ENCODE assay signal across 9 cellular contexts in the genomic region with DNA sequence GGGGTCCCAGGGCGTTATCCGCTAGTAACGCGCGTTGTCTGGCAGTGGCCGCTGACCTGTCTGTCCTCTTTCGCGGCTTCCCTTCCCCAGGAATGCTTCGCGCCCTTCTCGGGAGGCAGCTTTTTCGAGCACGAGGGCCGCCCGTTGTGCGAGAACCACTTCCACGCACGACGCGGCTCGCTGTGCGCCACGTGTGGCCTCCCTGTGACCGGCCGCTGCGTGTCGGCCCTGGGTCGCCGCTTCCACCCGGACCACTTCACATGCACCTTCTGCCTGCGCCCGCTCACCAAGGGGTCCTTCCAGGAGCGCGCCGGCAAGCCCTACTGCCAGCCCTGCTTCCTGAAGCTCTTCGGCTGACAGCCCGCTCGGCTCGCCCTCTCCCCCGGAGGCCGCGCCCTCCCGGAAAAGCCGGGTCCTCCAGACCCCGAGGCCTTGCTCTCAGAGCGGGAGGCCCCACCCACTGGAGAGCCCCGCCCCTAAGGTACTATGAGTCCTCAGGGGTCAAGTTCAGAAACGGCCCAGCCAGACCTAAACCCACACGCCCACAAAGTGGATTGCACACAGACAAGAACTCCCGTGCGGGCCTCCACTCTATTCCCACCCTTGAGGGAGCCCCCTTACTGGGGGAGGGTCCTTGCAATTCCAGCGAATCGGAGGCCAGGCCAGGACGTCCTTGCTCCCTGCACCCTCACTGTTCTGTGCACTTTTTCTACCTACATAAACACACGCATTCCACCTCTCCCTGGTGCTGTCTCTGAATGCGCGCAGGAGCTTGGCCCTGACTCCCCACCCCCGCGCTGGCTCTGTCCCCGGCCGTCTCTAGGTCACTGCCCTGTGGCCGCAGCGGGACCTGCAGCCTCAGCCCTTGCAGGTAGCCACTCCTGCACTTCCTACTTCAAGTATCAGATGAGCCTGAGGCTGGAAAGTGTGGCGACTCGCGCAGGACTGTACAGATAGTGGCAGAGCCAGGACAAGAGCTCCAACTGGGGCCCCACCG. TPM values are rescaled to one million over a fixed set of nuclear protein-coding genes. Genes with fewer than 3 reads are reported as not detected.
DNase-seq lines count a peak whose midpoint lies in the region; ATAC-seq and TF ChIP-seq lines count a peak whose summit lies in the region.
"Had no signal": no experiment of that assay in that cellular context is flagged by ENCODE, and none has a peak within 500 bp of the region (broad histone marks: within the 10 kb centered on the region; RNA-seq: fewer than 3 reads in every experiment).

No MANE protein-coding gene starts in this region.

- H3K36me3 Mint-ChIP-seq in activated CD4-positive, alpha-beta memory T cell treated with anti-CD3 and anti-CD28 coated beads for 36 hours: no peaks in the 10 kb centered on the region

- no peak overlapping the region for H3K27ac ChIP-seq in thoracic aorta

- peaks cover 4 to 22% of the 10 kb centered on the region in 2 donors for H3K4me1 ChIP-seq in thoracic aorta (ENCODE audit: control insufficient read depth in 1 of 2, low read depth in 2 of 2)

- H3K9me3 ChIP-seq in thoracic aorta: no peaks in the 10 kb centered on the region

- no peaks in the 10 kb centered on the region for H3K27me3 ChIP-seq in thoracic aorta (replicated peaks; ENCODE audit: insufficient read depth)

- peak overlapping the region; percentile 59 for H3K4me3 ChIP-seq in thoracic aorta

- H3K4me3 Mint-ChIP-seq in activated CD4-positive, alpha-beta memory T cell treated with anti-CD3 and anti-CD28 coated beads for 36 hours: peak overlapping the region; percentile 59

- POLR2A ChIA-PET in activated CD4-positive, alpha-beta memory T cell treated with anti-CD3 and anti-CD28 coated beads for 36 hours (lab: Charles Lee): interaction anchor here (1.1 to 2.2 kb wide), 5 partner anchors 12 to 396 kb away, joined by 3 to 11 read pairs (median 7); a partner anchor contains a TSS

- H3K9me3 Mint-ChIP-seq in activated CD4-positive, alpha-beta memory T cell treated with anti-CD3 and anti-CD28 coated beads for 36 hours: no peaks in the 10 kb centered on the region

- CTCF ChIA-PET in activated CD4-positive, alpha-beta memory T cell treated with anti-CD3 and anti-CD28 coated beads for 36 hours (lab: Charles Lee): interaction anchor here (1.0 to 4.6 kb wide), 2 partner anchors 17 to 58 kb away, joined by 3 to 24 read pairs; no protein-coding TSS in a partner anchor

- intact Hi-C loops in activated CD4-positive, alpha-beta memory T cell treated with anti-CD3 and anti-CD28 coated beads for 36 hours (cut with micrococcal nuclease): loop anchor here (1.0 to 5.0 kb wide), 4 partner anchors 10 to 220 kb away; a partner anchor contains a TSS

- DNase-seq in GM10266 (ENCODE audit: extremely low spot score): peak; percentile 68
- peak; percentile 59 for DNase-seq in activated CD4-positive, alpha-beta memory T cell treated with anti-CD3 and anti-CD28 coated beads for 36 hours
- peak; percentile 90 for DNase-seq in islet precursor cell
- DNase-seq in thoracic aorta (ENCODE audit: low spot score): no peak
- DNase-seq in occipital lobe (lab: John Stamatoyannopoulos, UW): no peak
- DNase-seq in cerebellar cortex (ENCODE audit: low spot score): no peak
- DNase-seq in omental fat pad (ENCODE audit: low spot score): no peak

- H3K4me1 Mint-ChIP-seq in activated CD4-positive, alpha-beta memory T cell treated with anti-CD3 and anti-CD28 coated beads for 36 hours (ENCODE audit: low read depth): peaks cover 18% of the 10 kb centered on the region

- no peak for TF ChIP-seq CTCF in GM10266 (IDR thresholded peaks at IDR 0.05; ENCODE audit: control insufficient read depth, insufficient read depth, low read depth, missing control alignments)
- peak; percentile 14 for TF ChIP-seq CTCF in thoracic aorta (IDR thresholded peaks at IDR 0.05)
- no peak for TF ChIP-seq CTCF in omental fat pad (IDR thresholded peaks at IDR 0.05)

- H3K36me3 ChIP-seq in thoracic aorta: peaks cover 48% of the 10 kb centered on the region

- H3K27ac Mint-ChIP-seq in activated CD4-positive, alpha-beta memory T cell treated with anti-CD3 and anti-CD28 coated beads for 36 hours: no peak overlapping the region

- peaks cover 9% of the 10 kb centered on the region for H3K27me3 Mint-ChIP-seq in activated CD4-positive, alpha-beta memory T cell treated with anti-CD3 and anti-CD28 coated beads for 36 hours

- peak; percentile 20 for ATAC-seq in HG03039 (IDR thresholded peaks at IDR 0.05; ENCODE audit: unreplicated experiment)
- ATAC-seq in thoracic aorta (ENCODE audit: insufficient number of reproducible peaks, low FRiP score, low read depth): no peak
- ATAC-seq in omental fat pad (ENCODE audit: low FRiP score): no peak

RNA-seq across cellular contexts. Expression of a gene that starts 5.4 kb away (rescaled TPM):
- total RNA-seq in activated CD4-positive, alpha-beta memory T cell treated with anti-CD3 and anti-CD28 coated beads for 36 hours: under 1 TPM in 1 of 2 experiments, not detected in 1; 0.21 TPM
- total RNA-seq in thoracic aorta (under 1 TPM in 1 of 2 donors, not detected in 1; 0.85 TPM), occipital lobe (0.62 TPM), omental fat pad (not detected)
- total RNA-seq: endothelial cell of umbilical vein had no signal

RNA-seq across cellular contexts. Expression of a gene that starts 5.6 kb away (rescaled TPM):
- total RNA-seq in activated CD4-positive, alpha-beta memory T cell treated with anti-CD3 and anti-CD28 coated beads for 36 hours: 1 to 10 TPM in 1 of 2 experiments, under 1 TPM in 1; 0.80 to 1.1 TPM
- total RNA-seq in thoracic aorta (100 to 1,000 TPM; 192 to 231 TPM), occipital lobe (3.7 TPM), omental fat pad (10 to 100 TPM; 16.1 to 33.7 (median 18.9) TPM)

RNA-seq across cellular contexts. Expression of a gene that starts 18.2 kb away (rescaled TPM):
- total RNA-seq in activated CD4-positive, alpha-beta memory T cell treated with anti-CD3 and anti-CD28 coated beads for 36 hours: 1 to 10 TPM; 5.5 to 6.4 TPM
- 10 to 100 TPM in 1 of 2 donors, 1 to 10 TPM in 1; 8.8 to 10.8 TPM for total RNA-seq in thoracic aorta
- total RNA-seq in occipital lobe: 8.4 TPM
- total RNA-seq in omental fat pad: 10 to 100 TPM in 2 of 4 donors, 1 to 10 TPM in 2; 4.6 to 15.5 (median 10.0) TPM

RNA-seq across cellular contexts. Expression of a gene that starts 30.7 kb away (rescaled TPM):
- 10 to 100 TPM; 40.9 to 41.2 TPM for total RNA-seq in activated CD4-positive, alpha-beta memory T cell treated with anti-CD3 and anti-CD28 coated beads for 36 hours
- total RNA-seq in thoracic aorta: 10 to 100 TPM; 67.9 to 74.2 TPM
- 34.5 TPM for total RNA-seq in occipital lobe
- total RNA-seq in omental fat pad: 10 to 100 TPM; 35.3 to 56.7 (median 48.9) TPM

RNA-seq across cellular contexts. Expression of a gene that starts 34.9 kb away (rescaled TPM):
- total RNA-seq in activated CD4-positive, alpha-beta memory T cell treated with anti-CD3 and anti-CD28 coated beads for 36 hours: under 1 TPM; 0.17 to 0.19 TPM
- total RNA-seq in thoracic aorta: 1 to 10 TPM; 1.1 to 1.9 TPM
- total RNA-seq in occipital lobe: 0.94 TPM
- 1 to 10 TPM in 3 of 4 donors, under 1 TPM in 1; 0.36 to 2.2 (median 1.5) TPM for total RNA-seq in omental fat pad

Comparison
In these comparisons a context has a peak if more than half of its experiments do, and no peak if none do; other contexts are left out.
1. DNase-seq: peak in GM10266 (single experiment), activated CD4-positive, alpha-beta memory T cell treated with anti-CD3 and anti-CD28 coated beads for 36 hours (single experiment) and islet precursor cell (single experiment); none in thoracic aorta (single experiment), occipital lobe (single experiment), cerebellar cortex (single experiment) and omental fat pad (single experiment).
2. RNA of a gene that starts 5.6 kb away (total RNA-seq): 192 to 231 TPM in thoracic aorta; 16.1 to 33.7 TPM in omental fat pad, 3.7 TPM in occipital lobe (single experiment) and 0.80 to 1.1 TPM in activated CD4-positive, alpha-beta memory T cell treated with anti-CD3 and anti-CD28 coated beads for 36 hours; every median in the first group is over 4 times any median in the second.